ENCODE assay signal across 29 cellular contexts in the genomic region with DNA sequence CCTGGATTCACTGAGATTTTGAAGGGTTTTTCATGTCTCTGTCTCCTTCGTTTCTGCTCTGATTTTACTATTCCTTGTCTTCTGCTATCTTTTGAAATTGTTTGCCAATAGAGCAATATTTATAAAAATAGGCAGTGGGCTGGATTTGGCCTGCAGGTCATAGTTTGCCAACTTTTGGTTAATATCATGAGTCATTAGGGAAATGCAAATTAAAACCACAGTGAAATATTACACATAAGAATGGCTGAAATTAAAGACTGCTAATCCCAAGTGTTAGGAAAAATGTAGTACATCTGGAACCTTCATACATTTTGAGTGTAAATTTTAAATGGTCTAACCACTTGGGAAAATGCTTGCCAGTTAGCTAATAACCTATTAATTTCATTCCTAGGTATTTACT. TPM values are rescaled to one million over a fixed set of nuclear protein-coding genes. Genes with fewer than 3 reads are reported as not detected.
"Had no signal": no experiment of that assay in that cellular context is flagged by ENCODE, and none has a peak within 500 bp of the region (broad histone marks: within the 10 kb centered on the region; RNA-seq: fewer than 3 reads in every experiment).

No MANE protein-coding gene starts in this region.

- H3K27ac ChIP-seq: left lung, lower lobe of right lung, pancreas, prostate gland, thyroid gland, transverse colon, upper lobe of left lung, vagina had no signal

- ATAC-seq: left colon; left lung; lower lobe of right lung; naive thymus-derived CD8-positive, alpha-beta T cell; pancreas; right cardiac atrium; stimulated activated memory B cell treated with anti-CD40 and anti-IgM and Interleukin-4, amounts not matched to agents 10 μg/mL and 1 μg/mL and 100 μg/mL, for 72 hours; stimulated activated naive CD8-positive, alpha-beta T cell treated with anti-CD3 and anti-CD28 coated beads, Interleukin-15, amount 100 ng/mL, for 72 hours had no signal

- H3K4me2 ChIP-seq: smooth muscle cell had no signal

- H3K36me3 ChIP-seq: left lung, lower lobe of right lung, pancreas, prostate gland, thyroid gland, transverse colon, upper lobe of left lung, vagina had no signal

- H3K9me3 ChIP-seq: left lung, lower lobe of right lung, pancreas, prostate gland, thyroid gland, transverse colon, upper lobe of left lung, vagina had no signal

- H3K27me3 ChIP-seq: left lung, pancreas, thyroid gland, transverse colon, upper lobe of left lung, vagina had no signal

- DNase-seq: hypothalamus; immature natural killer cell; kidney; left colon; left lung; lower lobe of right lung; mammary epithelial cell; mesenchymal stem cell; naive thymus-derived CD8-positive, alpha-beta T cell; nucleus accumbens; pancreas; posterior cingulate gyrus; retina; right cardiac atrium; stimulated activated CD4-positive, alpha-beta T cell treated with anti-CD3 and anti-CD28 coated beads, Interleukin-1b, Interleukin-23, amount 100 ng/mL, for 48 hours; stimulated activated CD4-positive, alpha-beta T cell treated with anti-CD3 and anti-CD28 coated beads, Interleukin-2, amount 100 ng/mL, for 48 hours; stimulated activated CD4-positive, alpha-beta T cell treated with anti-CD3 and anti-CD28 coated beads, Interleukin-4, amount 100 ng/mL, for 4 hours; stimulated activated CD8-positive, alpha-beta memory T cell treated with anti-CD3 and anti-CD28 coated beads, Interleukin-4, amount 100 ng/mL, for 48 hours; stimulated activated naive CD4-positive, alpha-beta T cell treated with Interleukin-2 at 50 U/mL for 16 hours; stimulated activated naive CD8-positive, alpha-beta T cell treated with anti-CD3 and anti-CD28 coated beads, Interleukin-15, amount 100 ng/mL, for 72 hours; substantia nigra; thyroid gland; transverse colon; upper lobe of left lung had no signal

- H3K4me3 ChIP-seq: left lung, lower lobe of right lung, pancreas, prostate gland, smooth muscle cell, thyroid gland, transverse colon, upper lobe of left lung, vagina had no signal

- H3K4me1 ChIP-seq: left lung, lower lobe of right lung, pancreas, prostate gland, thyroid gland, transverse colon, upper lobe of left lung had no signal

RNA-seq across cellular contexts. Expression of a gene that starts 56.3 kb away (rescaled TPM):
- total RNA-seq: naive thymus-derived CD8-positive, alpha-beta T cell; neural crest cell had no signal
- polyA plus RNA-seq: immature natural killer cell; naive thymus-derived CD8-positive, alpha-beta T cell had no signal
